Comparison of ENCODE assay signal across 9 cellular contexts in genomic region chr18:22170421-22171262, GRCh38. TPM values are rescaled to one million over a fixed set of nuclear protein-coding genes. Genes with fewer than 3 reads are reported as not detected.
A peak's percentile ranks its signal among the peaks of the same experiment; 100 is the strongest.
DNase-seq lines count a peak whose midpoint lies in the region; ATAC-seq and TF ChIP-seq lines count a peak whose summit lies in the region.
"Had no signal": no experiment of that assay in that cellular context is flagged by ENCODE, and none has a peak within 500 bp of the region (broad histone marks: within the 10 kb centered on the region; RNA-seq: fewer than 3 reads in every experiment).

No MANE protein-coding gene starts in this region.

- intact Hi-C loops in breast epithelium (cut with DNase I; ENCODE audit: low total_unique reads), result loop anchor here (5.0 to 10.0 kb wide), 3 partner anchors 174 to 488 kb away; no protein-coding TSS in a partner anchor

- TF ChIP-seq CTCF in breast epithelium (IDR thresholded peaks at IDR 0.05) (no peak), suprapubic skin (IDR thresholded peaks at IDR 0.05) (no peak)

- H3K27ac ChIP-seq in breast epithelium (peak overlapping the region; percentile 85 to 87), suprapubic skin (peak overlapping the region; percentile 28)

- no peak for TF ChIP-seq EP300 in suprapubic skin (IDR thresholded peaks at IDR 0.05)

- 0% methylated on average over 18 of the region's 66 CpGs for WGBS in suprapubic skin

- H3K36me3 ChIP-seq in ES-I3 (ENCODE audit: insufficient read depth, low read length) (no peaks in the 10 kb centered on the region), breast epithelium (no peaks in the 10 kb centered on the region), suprapubic skin (no peaks in the 10 kb centered on the region)

- peak overlapping the region; percentile 76; the same call in 1 of the 2 replicates for H3K9ac ChIP-seq in ES-I3 (ENCODE audit: low read depth, low read length)

- TF ChIP-seq POLR2A in breast epithelium (IDR thresholded peaks at IDR 0.05) (no peak), suprapubic skin (IDR thresholded peaks at IDR 0.05) (no peak)

- ATAC-seq in HG02759 (IDR thresholded peaks at IDR 0.05; ENCODE audit: unreplicated experiment), result no peak

- H3K4me1 ChIP-seq in ES-I3 (ENCODE audit: insufficient read depth, low read length) (peaks cover 5% of the 10 kb centered on the region), breast epithelium (peaks cover 6 to 10% of the 10 kb centered on the region in 2 donors), suprapubic skin (peaks cover 64% of the 10 kb centered on the region)

- H3K9me3 ChIP-seq in ES-I3 (ENCODE audit: control insufficient read depth, insufficient read depth, low read length) (no peaks in the 10 kb centered on the region; the same call in 1 of the 2 replicates), breast epithelium (no peaks in the 10 kb centered on the region), suprapubic skin (no peaks in the 10 kb centered on the region)

- H3K27me3 ChIP-seq in breast epithelium (peaks cover 0 to 32% of the 10 kb centered on the region in 2 donors), suprapubic skin (peaks cover 100% of the 10 kb centered on the region)

- DNase-seq in NCI-H460 (ENCODE audit: extremely low read depth, low read depth), result peak; percentile 4
- peak; percentile 37 to 68 for DNase-seq in breast epithelium (ENCODE audit: low spot score in 2 of 2)
- peak; percentile 71 for DNase-seq in left kidney (ENCODE audit: low read depth, low spot score)
- DNase-seq in suprapubic skin (ENCODE audit: low spot score in 2 of 2), result peak in 1 of 2 donors; percentile 69
- no peak for DNase-seq in mucosa of gallbladder (ENCODE audit: low spot score)
- DNase-seq in activated CD4-positive, CD25-positive, alpha-beta regulatory T cell treated with anti-CD3 and anti-CD28 coated beads, Interleukin-2, amount 50 U/mL, for 72 hours, result no peak

- H3K4me3 ChIP-seq in breast epithelium (peak overlapping the region; percentile 66 to 90 (median 79)), suprapubic skin (peak overlapping the region; percentile 71)

RNA-seq across cellular contexts. Expression of gene GATA6, which starts 1.3 kb away (rescaled TPM):
- total RNA-seq in NCI-H460 (2014; rRNA removed; shearing (Covaris generic)), result 1.0 and 1.8 TPM in 2 replicates
- polyA plus RNA-seq in NCI-H460 (2014; cell fraction: nucleus; rRNA removed), result 0.75 and 0.89 TPM in 2 replicates
- 10 to 100 TPM in 2 of 3 donors, 1 to 10 TPM in 1; 3.0 to 11.1 (median 11.0) TPM for total RNA-seq in breast epithelium
- total RNA-seq in suprapubic skin, result 1 to 10 TPM; 2.1 to 3.4 (median 2.6) TPM
- total RNA-seq in mucosa of gallbladder, result 94.2 TPM
- total RNA-seq: T-helper 1 cell treated with Interleukin-12 subunit alpha and Interleukin-12 subunit beta and Interleukin-4 antibody, amounts not matched to agents 30 ng/mL and 1 ng/mL, for 36 hours had no signal

Comparison
In these comparisons a context has a peak if more than half of its experiments do, and no peak if none do; other contexts are left out.
1. DNase-seq: peak in NCI-H460 (single experiment), breast epithelium (2 of 2) and left kidney (single experiment); none in mucosa of gallbladder (single experiment) and activated CD4-positive, CD25-positive, alpha-beta regulatory T cell treated with anti-CD3 and anti-CD28 coated beads, Interleukin-2, amount 50 U/mL, for 72 hours (single experiment).